In the genomic region with DNA sequence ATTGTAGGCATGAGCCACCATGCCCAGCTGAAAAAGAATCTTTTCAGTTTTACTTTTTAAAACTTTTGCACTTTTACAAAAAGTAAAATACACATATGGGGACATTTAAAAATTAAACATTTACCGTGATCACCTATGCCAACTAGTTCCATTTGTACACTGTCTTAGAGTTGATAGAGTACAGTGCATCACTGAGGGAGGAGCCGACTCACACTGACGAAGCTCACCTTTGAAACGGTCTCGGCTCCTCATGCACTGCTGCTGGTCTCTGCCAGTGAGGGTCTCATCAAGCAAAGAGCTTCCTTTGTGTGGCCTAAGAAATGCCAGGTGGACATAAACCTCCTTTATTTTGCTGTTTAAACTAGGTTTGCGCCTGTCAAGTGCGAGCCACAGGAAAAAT, we compare ENCODE assay signal across 1 cellular context.
TF ChIP-seq lines count a peak whose summit lies in the region.

No MANE protein-coding gene starts in this region.

TF ChIP-seq in HepG2, 621 proteins besides CTCF, POLR2A, EP300 and RAD21:
- TF ChIP-seq RORA (CRISPR knock-in tag; IDR thresholded peaks at IDR 0.05), result no peak
- TF ChIP-seq HNRNPK (IDR thresholded peaks at IDR 0.05; ENCODE audit: low read depth, low read length, poor library complexity, severe bottlenecking), result no peak
- no peak for TF ChIP-seq SATB2 (CRISPR knock-in tag; IDR thresholded peaks at IDR 0.05)
- TF ChIP-seq XBP1 (CRISPR knock-in tag; IDR thresholded peaks at IDR 0.05), result no peak
- no peak for TF ChIP-seq TRIM24 (CRISPR knock-in tag; IDR thresholded peaks at IDR 0.05)
- TF ChIP-seq, protein P1, sequence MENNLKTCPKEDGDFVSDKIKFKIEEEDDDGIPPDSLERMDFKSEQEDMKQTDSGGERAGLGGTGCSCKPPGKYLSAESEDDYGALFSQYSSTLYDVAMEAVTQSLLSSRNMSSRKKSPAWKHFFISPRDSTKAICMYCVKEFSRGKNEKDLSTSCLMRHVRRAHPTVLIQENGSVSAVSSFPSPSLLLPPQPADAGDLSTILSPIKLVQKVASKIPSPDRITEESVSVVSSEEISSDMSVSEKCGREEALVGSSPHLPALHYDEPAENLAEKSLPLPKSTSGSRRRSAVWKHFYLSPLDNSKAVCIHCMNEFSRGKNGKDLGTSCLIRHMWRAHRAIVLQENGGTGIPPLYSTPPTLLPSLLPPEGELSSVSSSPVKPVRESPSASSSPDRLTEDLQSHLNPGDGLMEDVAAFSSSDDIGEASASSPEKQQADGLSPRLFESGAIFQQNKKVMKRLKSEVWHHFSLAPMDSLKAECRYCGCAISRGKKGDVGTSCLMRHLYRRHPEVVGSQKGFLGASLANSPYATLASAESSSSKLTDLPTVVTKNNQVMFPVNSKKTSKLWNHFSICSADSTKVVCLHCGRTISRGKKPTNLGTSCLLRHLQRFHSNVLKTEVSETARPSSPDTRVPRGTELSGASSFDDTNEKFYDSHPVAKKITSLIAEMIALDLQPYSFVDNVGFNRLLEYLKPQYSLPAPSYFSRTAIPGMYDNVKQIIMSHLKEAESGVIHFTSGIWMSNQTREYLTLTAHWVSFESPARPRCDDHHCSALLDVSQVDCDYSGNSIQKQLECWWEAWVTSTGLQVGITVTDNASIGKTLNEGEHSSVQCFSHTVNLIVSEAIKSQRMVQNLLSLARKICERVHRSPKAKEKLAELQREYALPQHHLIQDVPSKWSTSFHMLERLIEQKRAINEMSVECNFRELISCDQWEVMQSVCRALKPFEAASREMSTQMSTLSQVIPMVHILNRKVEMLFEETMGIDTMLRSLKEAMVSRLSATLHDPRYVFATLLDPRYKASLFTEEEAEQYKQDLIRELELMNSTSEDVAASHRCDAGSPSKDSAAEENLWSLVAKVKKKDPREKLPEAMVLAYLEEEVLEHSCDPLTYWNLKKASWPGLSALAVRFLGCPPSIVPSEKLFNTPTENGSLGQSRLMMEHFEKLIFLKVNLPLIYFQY (CRISPR knock-in tag; IDR thresholded peaks at IDR 0.05; ENCODE audit: borderline replicate concordance), result no peak
- TF ChIP-seq MAZ (IDR thresholded peaks at IDR 0.05; ENCODE audit: borderline replicate concordance, low read depth, low read length), result no peak
- no peak for TF ChIP-seq MAZ (CRISPR knock-in tag; IDR thresholded peaks at IDR 0.05; ENCODE audit: low read depth)
- no peak for TF ChIP-seq ZNF543 (CRISPR knock-in tag; IDR thresholded peaks at IDR 0.05)
- TF ChIP-seq NCOA1 (CRISPR knock-in tag; IDR thresholded peaks at IDR 0.05), result no peak
